In the genomic region with DNA sequence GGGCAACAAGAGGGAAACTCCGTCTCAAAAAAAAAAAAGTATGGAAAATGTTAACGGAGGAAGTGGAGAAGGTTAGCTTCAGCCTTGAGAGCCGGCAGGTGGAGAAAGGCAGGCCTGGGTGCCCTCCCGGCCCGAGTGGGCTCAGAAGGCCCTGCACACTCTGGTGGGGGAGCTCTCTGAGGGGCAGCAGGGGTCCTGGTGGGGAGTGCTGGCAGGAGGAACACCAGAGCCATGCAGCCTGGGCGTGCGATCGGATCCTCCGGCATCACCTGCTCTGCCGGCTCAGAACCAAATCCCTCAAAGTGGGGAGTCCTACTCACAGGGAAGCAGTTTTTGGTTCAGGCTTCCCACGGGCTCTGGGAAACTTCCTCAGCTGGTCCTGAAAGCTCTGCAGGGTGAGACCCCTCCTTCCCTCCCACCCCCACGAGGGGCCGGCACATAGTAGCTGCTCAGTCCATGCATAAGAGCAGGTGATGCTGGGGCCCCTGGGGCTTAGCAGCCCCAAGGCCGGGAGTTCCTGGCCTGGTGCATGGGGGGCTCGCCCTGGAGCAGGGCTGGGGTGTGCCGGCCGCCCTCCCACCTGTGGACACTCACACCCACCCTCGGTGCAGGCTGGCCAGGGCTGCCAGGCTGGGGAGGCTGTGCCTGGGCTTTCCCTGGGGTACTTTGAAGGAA, we compare ENCODE assay signal across 15 cellular contexts. TPM values are rescaled to one million over a fixed set of nuclear protein-coding genes. Genes with fewer than 3 reads are reported as not detected.
DNase-seq lines count a peak whose midpoint lies in the region; ATAC-seq and TF ChIP-seq lines count a peak whose summit lies in the region.
"Had no signal": no experiment of that assay in that cellular context is flagged by ENCODE, and none has a peak within 500 bp of the region (broad histone marks: within the 10 kb centered on the region; RNA-seq: fewer than 3 reads in every experiment).

No MANE protein-coding gene starts in this region.

- H3K36me3 ChIP-seq in SK-N-SH (replicated peaks in 1 of 2; ENCODE audit: control insufficient read depth in 1 of 2, insufficient read depth in 2 of 2, low read length in 1 of 2) (peaks cover 14 to 40% of the 10 kb centered on the region in 2 experiments), mucosa of stomach (ENCODE audit: control insufficient read depth, insufficient read depth, low read length) (no peaks in the 10 kb centered on the region), tibial artery (peaks cover 25 to 46% (median 39%) of the 10 kb centered on the region in 3 donors)

- DNase-seq in SK-N-SH = no peak
- no peak for DNase-seq in central memory CD8-positive, alpha-beta T cell (ENCODE audit: low spot score in 2 of 2)
- DNase-seq in tibial artery = no peak
- no peak for DNase-seq in LoVo (ENCODE audit: low spot score)
- DNase-seq in NCI-H146 treated with DMSO at 0.1 percent for 48 hours (lab: John Stamatoyannopoulos, UW; ENCODE audit: unreplicated experiment) = no peak
- DNase-seq: 8988T; activated naive CD8-positive, alpha-beta T cell treated with anti-CD3 and anti-CD28 coated beads, Interleukin-2, amount 10 ng/mL, durations not matched to agents 7 days and 5 days; COR-L47; MM.1S; Peyer's patch; T1000 had no signal

- intact Hi-C loops in tibial artery (cut with DNase I; ENCODE audit: low total_unique reads) = no loop called here

- no peak overlapping the region for H2AFZ ChIP-seq in SK-N-SH (ENCODE audit: low read depth)

- no peak for TF ChIP-seq EP300 in SK-N-SH (IDR thresholded peaks at IDR 0.05; ENCODE audit: borderline replicate concordance in 1 of 2, low read depth in 1 of 2, low read length in 1 of 2)

- peaks cover 15% of the 10 kb centered on the region for H3K9me3 Mint-ChIP-seq in central memory CD8-positive, alpha-beta T cell

- no peaks in the 10 kb centered on the region for H3K4me1 Mint-ChIP-seq in central memory CD8-positive, alpha-beta T cell
- H3K4me1 Mint-ChIP-seq: activated naive CD8-positive, alpha-beta T cell treated with anti-CD3 and anti-CD28 coated beads, Interleukin-2, amount 10 ng/mL, durations not matched to agents 7 days and 5 days had no signal

- H3K27ac ChIP-seq in SK-N-SH (ENCODE audit: low read depth in 2 of 2, low read length in 1 of 2) (no peak overlapping the region), tibial artery (peak overlapping the region; percentile 80 to 93)

- CTCF ChIA-PET in SK-N-SH (lab: Yijun Ruan, JAX) = interaction anchor here (1.4 to 1.6 kb wide), 2 partner anchors 12 to 68 kb away, joined by 3 to 4 read pairs; no protein-coding TSS in a partner anchor

- H3K9ac ChIP-seq in SK-N-SH (no peak overlapping the region), mucosa of stomach (ENCODE audit: low read length) (peak overlapping the region; percentile 75)

- H3F3A ChIP-seq in SK-N-SH (replicated peaks; ENCODE audit: insufficient read depth) = no peaks in the 10 kb centered on the region

- no peaks in the 10 kb centered on the region for H3K27me3 ChIP-seq in SK-N-SH (ENCODE audit: insufficient read depth)
- no peaks in the 10 kb centered on the region for H3K27me3 ChIP-seq in mucosa of stomach (ENCODE audit: control insufficient read depth, insufficient read depth, low read length)
- H3K27me3 ChIP-seq in tibial artery = no peaks in the 10 kb centered on the region
- H3K27me3 ChIP-seq: Peyer's patch had no signal

- no peaks in the 10 kb centered on the region for H4K20me1 ChIP-seq in SK-N-SH (ENCODE audit: insufficient read depth)

- H3K4me2 ChIP-seq in SK-N-SH = peak overlapping the region; percentile 86; the same call in 1 of the 2 replicates

- H3K79me2 ChIP-seq in SK-N-SH (ENCODE audit: insufficient read depth) = no peaks in the 10 kb centered on the region

- H3K9me2 ChIP-seq in SK-N-SH = no peaks in the 10 kb centered on the region

- peaks cover 15% of the 10 kb centered on the region; the same call in 1 of the 2 replicates for H3K9me3 ChIP-seq in SK-N-SH
- H3K9me3 ChIP-seq in mucosa of stomach (ENCODE audit: control insufficient read depth, low read length) = no peaks in the 10 kb centered on the region
- H3K9me3 ChIP-seq in tibial artery = peaks cover 0 to 14% (median 0%) of the 10 kb centered on the region in 3 donors
- H3K9me3 ChIP-seq: prostate gland had no signal

- POLR2A ChIA-PET in SK-N-SH (lab: Yijun Ruan, JAX) = no interaction called here

- H3K4me1 ChIP-seq in SK-N-SH (ENCODE audit: control insufficient read depth in 1 of 2, insufficient read depth in 2 of 2, low read depth in 1 of 2, low read length in 1 of 2) (peaks cover 0 to 3% of the 10 kb centered on the region in 2 experiments; a peak in 1 of 4 replicates), mucosa of stomach (ENCODE audit: control insufficient read depth, insufficient read depth, low read length) (peaks cover 27% of the 10 kb centered on the region), tibial artery (peaks cover 0 to 26% (median 15%) of the 10 kb centered on the region in 4 donors)

- no peak for TF ChIP-seq RAD21 in SK-N-SH (IDR thresholded peaks at IDR 0.05; ENCODE audit: low read length)

- ATAC-seq in SK-N-SH treated with all-trans-retinoic acid at 6 μM for 48 hours (no peak), HG03521 (IDR thresholded peaks at IDR 0.05; ENCODE audit: unreplicated experiment) (no peak)
- ATAC-seq in central memory CD8-positive, alpha-beta T cell (replicated peaks; ENCODE audit: extremely low read depth, poor library complexity, severe bottlenecking) = no peak

- H3K27ac Mint-ChIP-seq in central memory CD8-positive, alpha-beta T cell (ENCODE audit: low read depth) = no peak overlapping the region
- H3K27ac Mint-ChIP-seq: activated naive CD8-positive, alpha-beta T cell treated with anti-CD3 and anti-CD28 coated beads, Interleukin-2, amount 10 ng/mL, durations not matched to agents 7 days and 5 days had no signal

- peak overlapping the region; percentile 67 for H3K4me3 Mint-ChIP-seq in central memory CD8-positive, alpha-beta T cell

- H3K36me3 Mint-ChIP-seq in central memory CD8-positive, alpha-beta T cell (ENCODE audit: insufficient read depth) = peaks cover 5% of the 10 kb centered on the region

- TF ChIP-seq CTCF in SK-N-SH (IDR thresholded peaks at IDR 0.05) (no peak), tibial artery (IDR thresholded peaks at IDR 0.05) (no peak)

- WGBS in SK-N-SH (ENCODE audit: low lambda C conversion rate) = 95% methylated on average over 13 of the region's 18 CpGs

- no peaks in the 10 kb centered on the region for H3K27me3 Mint-ChIP-seq in central memory CD8-positive, alpha-beta T cell
- H3K27me3 Mint-ChIP-seq: activated naive CD8-positive, alpha-beta T cell treated with anti-CD3 and anti-CD28 coated beads, Interleukin-2, amount 10 ng/mL, durations not matched to agents 7 days and 5 days had no signal

- H3K4me3 ChIP-seq in SK-N-SH (ENCODE audit: low read depth in 2 of 2, low read length in 1 of 2) = peak overlapping the region in 1 of 2 experiments; percentile 69; a peak in 1 of 4 replicates
- no peak overlapping the region for H3K4me3 ChIP-seq in mucosa of stomach (ENCODE audit: low read length)
- H3K4me3 ChIP-seq in tibial artery = peak overlapping the region; percentile 82 to 89

TF ChIP-seq in SK-N-SH, 30 proteins besides CTCF, POLR2A, EP300 and RAD21 (continues in another document):
- TF ChIP-seq NRF1 (IDR thresholded peaks at IDR 0.05; ENCODE audit: low read depth, low read length) (no peak), YY1 (IDR thresholded peaks at IDR 0.05; ENCODE audit: low read depth) (no peak), TCF12 (IDR thresholded peaks at IDR 0.05) (no peak)

TF ChIP-seq in SK-N-SH treated with all-trans-retinoic acid at 6 μM for 48 hours, 23 proteins besides CTCF, POLR2A, EP300 and RAD21 (continues in another document):
- TF ChIP-seq GLIS3 (CRISPR knock-in tag; IDR thresholded peaks at IDR 0.05) (no peak), OSR1 (CRISPR knock-in tag; IDR thresholded peaks at IDR 0.05) (no peak), ESRRG (CRISPR knock-in tag; IDR thresholded peaks at IDR 0.05) (no peak), ARNTL (CRISPR knock-in tag; IDR thresholded peaks at IDR 0.05; ENCODE audit: borderline replicate concordance, low read depth) (no peak), ZFP30 (CRISPR knock-in tag; IDR thresholded peaks at IDR 0.05) (no peak)
- TF ChIP-seq, protein P1, sequence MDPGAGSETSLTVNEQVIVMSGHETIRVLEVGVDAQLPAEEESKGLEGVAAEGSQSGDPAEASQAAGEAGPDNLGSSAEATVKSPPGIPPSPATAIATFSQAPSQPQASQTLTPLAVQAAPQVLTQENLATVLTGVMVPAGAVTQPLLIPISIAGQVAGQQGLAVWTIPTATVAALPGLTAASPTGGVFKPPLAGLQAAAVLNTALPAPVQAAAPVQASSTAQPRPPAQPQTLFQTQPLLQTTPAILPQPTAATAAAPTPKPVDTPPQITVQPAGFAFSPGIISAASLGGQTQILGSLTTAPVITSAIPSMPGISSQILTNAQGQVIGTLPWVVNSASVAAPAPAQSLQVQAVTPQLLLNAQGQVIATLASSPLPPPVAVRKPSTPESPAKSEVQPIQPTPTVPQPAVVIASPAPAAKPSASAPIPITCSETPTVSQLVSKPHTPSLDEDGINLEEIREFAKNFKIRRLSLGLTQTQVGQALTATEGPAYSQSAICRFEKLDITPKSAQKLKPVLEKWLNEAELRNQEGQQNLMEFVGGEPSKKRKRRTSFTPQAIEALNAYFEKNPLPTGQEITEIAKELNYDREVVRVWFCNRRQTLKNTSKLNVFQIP (CRISPR knock-in tag; IDR thresholded peaks at IDR 0.05; ENCODE audit: borderline replicate concordance, low read depth) = no peak

RNA-seq across cellular contexts. Expression of gene FN3K, which starts 1.2 kb away (rescaled TPM):
- 4.3 and 9.9 TPM in 2 replicates for polyA plus RNA-seq in SK-N-SH (2012; rRNA removed)
- 6.7 and 9.8 TPM in 2 replicates for polyA plus RNA-seq in SK-N-SH (2012; cell fraction: cytosol; rRNA removed)
- 23.0 and 32.8 TPM in 2 replicates for polyA plus RNA-seq in SK-N-SH (2012; cell fraction: nucleus; rRNA removed)

RNA-seq across cellular contexts. Expression of gene TBCD, which starts 15.2 kb away (rescaled TPM):
- 78.7 and 107 TPM in 2 replicates for polyA plus RNA-seq in SK-N-SH (2012; rRNA removed)
- polyA plus RNA-seq in SK-N-SH (2012; cell fraction: cytosol; rRNA removed) = 40.1 and 54.1 TPM in 2 replicates
- polyA plus RNA-seq in SK-N-SH (2012; cell fraction: nucleus; rRNA removed) = 188 and 264 TPM in 2 replicates

RNA-seq across cellular contexts. Expression of gene FN3KRP, which starts 20.1 kb away (rescaled TPM):
- polyA plus RNA-seq in SK-N-SH (2012; rRNA removed) = 54.3 and 68.2 TPM in 2 replicates
- polyA plus RNA-seq in SK-N-SH (2012; cell fraction: cytosol; rRNA removed) = 54.0 and 58.2 TPM in 2 replicates
- polyA plus RNA-seq in SK-N-SH (2012; cell fraction: nucleus; rRNA removed) = 55.7 and 57.5 TPM in 2 replicates

RNA-seq across cellular contexts. Expression of gene RAB40B, which starts 38.1 kb away (rescaled TPM):
- polyA plus RNA-seq in SK-N-SH (2012; rRNA removed) = 13.4 and 20.7 TPM in 2 replicates
- polyA plus RNA-seq in SK-N-SH (2012; cell fraction: cytosol; rRNA removed) = 10.5 and 15.2 TPM in 2 replicates
- 22.5 and 23.0 TPM in 2 replicates for polyA plus RNA-seq in SK-N-SH (2012; cell fraction: nucleus; rRNA removed)

Comparison
In these comparisons a context has a peak if more than half of its experiments do, and no peak if none do; other contexts are left out.
1. H3K27ac ChIP-seq: peak in tibial artery (2 of 2); none in SK-N-SH (0 of 2).